ENCODE assay signal across 20 cellular contexts in the genomic region with DNA sequence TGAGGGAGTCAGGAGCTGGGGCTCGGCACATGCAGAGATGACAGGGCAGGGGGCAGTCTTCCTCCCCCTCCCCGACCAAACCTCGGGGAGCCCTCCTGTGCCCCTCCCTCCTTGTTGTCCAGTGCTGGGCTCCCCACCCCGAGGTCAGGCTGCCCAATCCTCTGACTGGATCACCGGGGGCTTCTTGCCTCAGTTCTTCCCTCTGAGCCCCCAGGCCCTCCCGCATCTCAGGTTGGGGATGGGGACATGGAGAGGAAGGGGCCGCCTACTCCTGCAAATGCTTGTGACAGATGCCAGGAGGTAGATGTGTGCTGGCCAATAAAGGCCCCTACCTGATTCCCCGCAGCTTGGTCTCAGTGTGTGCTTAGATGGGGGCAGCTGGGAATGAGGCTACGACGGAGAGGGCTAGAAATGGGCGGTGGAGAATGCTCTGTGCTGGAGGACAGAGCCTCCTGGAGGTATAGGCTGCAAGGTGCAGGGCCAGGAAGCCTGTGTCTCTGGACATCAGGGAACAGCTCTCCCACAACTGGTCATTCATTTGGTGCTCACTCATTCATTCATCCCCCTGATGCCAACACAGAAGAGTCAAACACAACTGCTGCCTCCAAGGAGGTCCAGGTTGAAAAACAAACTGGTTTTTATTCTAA. TPM values are rescaled to one million over a fixed set of nuclear protein-coding genes. Genes with fewer than 3 reads are reported as not detected.
DNase-seq lines count a peak whose midpoint lies in the region; ATAC-seq and TF ChIP-seq lines count a peak whose summit lies in the region.
"Had no signal": no experiment of that assay in that cellular context is flagged by ENCODE, and none has a peak within 500 bp of the region (broad histone marks: within the 10 kb centered on the region; RNA-seq: fewer than 3 reads in every experiment).

No MANE protein-coding gene starts in this region.

- no peaks in the 10 kb centered on the region for H3K27me3 Mint-ChIP-seq in endodermal cell (ENCODE audit: insufficient read depth)
- H3K27me3 Mint-ChIP-seq: activated CD4-positive, alpha-beta T cell treated with anti-CD3 and anti-CD28 coated beads for 36 hours; T-cell had no signal

- no peaks in the 10 kb centered on the region for H3K4me1 Mint-ChIP-seq in endodermal cell
- H3K4me1 Mint-ChIP-seq: activated CD4-positive, alpha-beta T cell treated with anti-CD3 and anti-CD28 coated beads for 36 hours; nephron had no signal

- peaks cover 7% of the 10 kb centered on the region for H3K36me3 Mint-ChIP-seq in endodermal cell (ENCODE audit: low read depth)
- H3K36me3 Mint-ChIP-seq: T-cell had no signal

- BruUV-seq in Panc1 (replicated peaks; lab: Mats Ljungman, UMichigan) = no TSS peak

- H3K4me1 ChIP-seq in Panc1 (ENCODE audit: control insufficient read depth, insufficient read depth, low read length) (no peaks in the 10 kb centered on the region), endodermal cell (ENCODE audit: control insufficient read depth, insufficient read depth, low read length) (no peaks in the 10 kb centered on the region), left lung (no peaks in the 10 kb centered on the region)
- H3K4me1 ChIP-seq: esophagus muscularis mucosa, lower lobe of right lung, right lobe of liver had no signal

- no peak for TF ChIP-seq CTCF in Panc1 (IDR thresholded peaks at IDR 0.05)
- TF ChIP-seq CTCF in endodermal cell (conservative IDR thresholded peaks at IDR 0.05) = peak; percentile 68
- TF ChIP-seq CTCF in retinal pigment epithelial cell (conservative IDR thresholded peaks at IDR 0.05; ENCODE audit: low read depth, low read length) = peak; percentile 25
- no peak for TF ChIP-seq CTCF in left lung (IDR thresholded peaks at IDR 0.05)

- intact Hi-C loops in Panc1 (cut with micrococcal nuclease; ENCODE audit: unreplicated experiment) = no loop called here
- intact Hi-C loops in left lung (cut with DNase I) = loop anchor here in 1 of 2 donors (10.0 kb wide), 1 partner anchor 405 kb away; no protein-coding TSS in a partner anchor

- H3K27me3 ChIP-seq in Panc1 (ENCODE audit: control insufficient read depth, insufficient read depth, low read length) (no peaks in the 10 kb centered on the region), endodermal cell (ENCODE audit: control insufficient read depth, insufficient read depth, low read length, poor library complexity, severe bottlenecking) (no peaks in the 10 kb centered on the region), left lung (no peaks in the 10 kb centered on the region)
- H3K27me3 ChIP-seq: esophagus muscularis mucosa, MG63, right lobe of liver had no signal

- H3K36me3 ChIP-seq in Panc1 (ENCODE audit: control insufficient read depth, insufficient read depth, low read length) (no peaks in the 10 kb centered on the region), endodermal cell (ENCODE audit: control insufficient read depth, insufficient read depth, low read length) (peaks cover 7% of the 10 kb centered on the region), left lung (peaks cover 0 to 31% of the 10 kb centered on the region in 2 donors)

- peak; percentile 49 for DNase-seq in DMS 273 (lab: John Stamatoyannopoulos, UW; ENCODE audit: unreplicated experiment)
- no peak for DNase-seq in DMS 273 treated with DMSO at 0.1 percent for 48 hours (lab: John Stamatoyannopoulos, UW)
- DNase-seq in Panc1 (ENCODE audit: low read depth, low spot score) = no peak
- DNase-seq in endodermal cell = peak; percentile 82
- no peak for DNase-seq in retinal pigment epithelial cell (ENCODE audit: low read depth)
- no peak for DNase-seq in NCI-H524 (lab: John Stamatoyannopoulos, UW)
- DNase-seq in NOMO-1 (lab: John Stamatoyannopoulos, UW; ENCODE audit: unreplicated experiment in 2 of 2) = no peak
- no peak for DNase-seq in left lung
- DNase-seq: 8988T; activated CD4-positive, alpha-beta T cell treated with anti-CD3 and anti-CD28 coated beads for 36 hours; activated T-cell treated with anti-CD3 and anti-CD28 coated beads, Interleukin-2, amount 50 U/mL, for 4 hours; hypothalamus; lower lobe of right lung; MG63; NCI-H2171 treated with DMSO at 0.1 percent for 48 hours; stimulated activated CD4-positive, alpha-beta T cell treated with anti-CD3 and anti-CD28 coated beads, Interleukin-4, amount 100 ng/mL, for 24 hours; T-cell had no signal

- ATAC-seq in Panc1 = peak; percentile 75
- no peak for ATAC-seq in left lung
- ATAC-seq: activated CD4-positive, alpha-beta T cell treated with anti-CD3 and anti-CD28 coated beads for 36 hours; activated T-cell treated with anti-CD3 and anti-CD28 coated beads, Interleukin-2, amount 50 U/mL, for 4 hours; lower lobe of right lung; T-cell had no signal

- H3K27ac ChIP-seq in Panc1 (ENCODE audit: low read length) (no peak overlapping the region), endodermal cell (ENCODE audit: low read depth, low read length) (no peak overlapping the region), left lung (no peak overlapping the region)
- H3K27ac ChIP-seq: esophagus muscularis mucosa, lower lobe of right lung, right lobe of liver had no signal

- WGBS in endodermal cell (ENCODE audit: insufficient coverage in 1 of 2, insufficient read length in 1 of 2), 2 experiments = 85 to 91% methylated on average over 9 to 11 of the region's 11 CpGs

- in situ Hi-C loops in Panc1 (cut with HindIII; ENCODE audit: low pct_unique_long_range_greater_than_20kb, low sequenced_read_pairs) = no loop called here

- POLR2A ChIA-PET in Panc1 (lab: Charles Lee) = no interaction called here

- H3K9ac ChIP-seq in endodermal cell (ENCODE audit: extremely low read depth, low read length, poor library complexity, severe bottlenecking) = no peak overlapping the region

- H3K4me3 ChIP-seq in Panc1 (ENCODE audit: low read depth in 2 of 2, low read length in 2 of 2) = no peak overlapping the region
- H3K4me3 ChIP-seq in endodermal cell (ENCODE audit: low read length) = no peak overlapping the region
- H3K4me3 ChIP-seq in retinal pigment epithelial cell (ENCODE audit: low read length) = no peak overlapping the region
- no peak overlapping the region for H3K4me3 ChIP-seq in left lung
- H3K4me3 ChIP-seq: esophagus muscularis mucosa, lower lobe of right lung, MG63, right lobe of liver had no signal

- no peaks in the 10 kb centered on the region for H3K9me3 Mint-ChIP-seq in endodermal cell
- H3K9me3 Mint-ChIP-seq: activated T-cell treated with anti-CD3 and anti-CD28 coated beads, Interleukin-2, amount 50 U/mL, for 4 hours; nephron; T-cell had no signal

- CTCF ChIA-PET in Panc1 (lab: Charles Lee) = no interaction called here

- peak overlapping the region; percentile 70 for H3K27ac Mint-ChIP-seq in endodermal cell
- H3K27ac Mint-ChIP-seq: activated CD4-positive, alpha-beta T cell treated with anti-CD3 and anti-CD28 coated beads for 36 hours; nephron; T-cell had no signal

- H3K4me3 Mint-ChIP-seq in endodermal cell = no peak overlapping the region
- H3K4me3 Mint-ChIP-seq: activated CD4-positive, alpha-beta T cell treated with anti-CD3 and anti-CD28 coated beads for 36 hours; activated T-cell treated with anti-CD3 and anti-CD28 coated beads, Interleukin-2, amount 50 U/mL, for 4 hours; nephron; T-cell had no signal

- H3K9me3 ChIP-seq in Panc1 (ENCODE audit: control insufficient read depth, insufficient read depth, low read depth, low read length) (no peaks in the 10 kb centered on the region), endodermal cell (ENCODE audit: control insufficient read depth, low read length) (no peaks in the 10 kb centered on the region), left lung (no peaks in the 10 kb centered on the region)
- H3K9me3 ChIP-seq: esophagus muscularis mucosa, lower lobe of right lung, MG63, right lobe of liver had no signal

RNA-seq across cellular contexts. Expression of a gene that starts 8.4 kb away (rescaled TPM):
- total RNA-seq in Panc1 (2021; ENCODE audit: unreplicated experiment) = 49.6 TPM
- polyA plus RNA-seq in Panc1 (2012; ENCODE audit: insufficient read length) = 48.2 TPM
- 10 to 100 TPM; 65.0 to 75.2 TPM for total RNA-seq in endodermal cell
- polyA plus RNA-seq in endodermal cell (2013, experiment 1 of 2) = 45.2 TPM
- 37.1 TPM for polyA plus RNA-seq in endodermal cell (2013, experiment 2 of 2)
- 10 to 100 TPM; 24.1 to 34.7 TPM for total RNA-seq in left lung

RNA-seq across cellular contexts. Expression of a gene that starts 8.7 kb away (rescaled TPM):
- total RNA-seq in Panc1 (2021; ENCODE audit: unreplicated experiment) (272 TPM), endodermal cell (100 to 1,000 TPM; 295 to 352 TPM), left lung (100 to 1,000 TPM; 125 to 189 TPM)
- polyA plus RNA-seq in Panc1 (2012; ENCODE audit: insufficient read length) = 240 TPM
- polyA plus RNA-seq in endodermal cell (2013, experiment 1 of 2) = 394 TPM
- 355 TPM for polyA plus RNA-seq in endodermal cell (2013, experiment 2 of 2)

RNA-seq across cellular contexts. Expression of a gene that starts 47.1 kb away (rescaled TPM):
- 68.8 TPM for total RNA-seq in Panc1 (2021; ENCODE audit: unreplicated experiment)
- polyA plus RNA-seq in Panc1 (2012; ENCODE audit: insufficient read length) = 74.4 TPM
- total RNA-seq in endodermal cell = 10 to 100 TPM; 22.2 to 24.9 TPM
- polyA plus RNA-seq in endodermal cell (2013, experiment 1 of 2) = 13.9 TPM
- polyA plus RNA-seq in endodermal cell (2013, experiment 2 of 2) = 14.7 TPM
- 10 to 100 TPM; 30.6 to 32.6 TPM for total RNA-seq in left lung

RNA-seq across cellular contexts. Expression of a gene that starts 53.7 kb away (rescaled TPM):
- 1.1 TPM for total RNA-seq in Panc1 (2021; ENCODE audit: unreplicated experiment)
- polyA plus RNA-seq in Panc1 (2012; ENCODE audit: insufficient read length) = 1.8 TPM
- 10 to 100 TPM; 19.8 to 41.8 TPM for total RNA-seq in endodermal cell
- 29.6 TPM for polyA plus RNA-seq in endodermal cell (2013, experiment 1 of 2)
- 23.9 TPM for polyA plus RNA-seq in endodermal cell (2013, experiment 2 of 2)
- total RNA-seq in left lung = 10 to 100 TPM; 10.5 to 17.7 TPM
- total RNA-seq: activated CD4-positive, alpha-beta T cell treated with anti-CD3 and anti-CD28 coated beads for 36 hours had no signal

RNA-seq across cellular contexts. Expression of a gene that starts 56.1 kb away (rescaled TPM):
- total RNA-seq in Panc1 (2021; ENCODE audit: unreplicated experiment) (2.6 TPM), endodermal cell (1 to 10 TPM; 1.3 TPM), left lung (1 to 10 TPM in 1 of 2 donors, under 1 TPM in 1; 0.96 to 1.8 TPM)
- polyA plus RNA-seq in Panc1 (2012; ENCODE audit: insufficient read length) = 2.4 TPM
- 1.0 TPM for polyA plus RNA-seq in endodermal cell (2013, experiment 1 of 2)
- 1.1 TPM for polyA plus RNA-seq in endodermal cell (2013, experiment 2 of 2)

Comparison
In these comparisons a context has a peak if more than half of its experiments do, and no peak if none do; other contexts are left out.
1. DNase-seq: peak in DMS 273 (single experiment) and endodermal cell (single experiment); none in DMS 273 treated with DMSO at 0.1 percent for 48 hours (single experiment), Panc1 (single experiment), retinal pigment epithelial cell (single experiment), NCI-H524 (0 of 2), NOMO-1 (0 of 2) and left lung (0 of 2).
2. CTCF ChIP-seq: peak in endodermal cell (single experiment) and retinal pigment epithelial cell (single experiment); none in Panc1 (single experiment) and left lung (0 of 2).